18 cellular contexts compared by ENCODE assay signal in the genomic region with DNA sequence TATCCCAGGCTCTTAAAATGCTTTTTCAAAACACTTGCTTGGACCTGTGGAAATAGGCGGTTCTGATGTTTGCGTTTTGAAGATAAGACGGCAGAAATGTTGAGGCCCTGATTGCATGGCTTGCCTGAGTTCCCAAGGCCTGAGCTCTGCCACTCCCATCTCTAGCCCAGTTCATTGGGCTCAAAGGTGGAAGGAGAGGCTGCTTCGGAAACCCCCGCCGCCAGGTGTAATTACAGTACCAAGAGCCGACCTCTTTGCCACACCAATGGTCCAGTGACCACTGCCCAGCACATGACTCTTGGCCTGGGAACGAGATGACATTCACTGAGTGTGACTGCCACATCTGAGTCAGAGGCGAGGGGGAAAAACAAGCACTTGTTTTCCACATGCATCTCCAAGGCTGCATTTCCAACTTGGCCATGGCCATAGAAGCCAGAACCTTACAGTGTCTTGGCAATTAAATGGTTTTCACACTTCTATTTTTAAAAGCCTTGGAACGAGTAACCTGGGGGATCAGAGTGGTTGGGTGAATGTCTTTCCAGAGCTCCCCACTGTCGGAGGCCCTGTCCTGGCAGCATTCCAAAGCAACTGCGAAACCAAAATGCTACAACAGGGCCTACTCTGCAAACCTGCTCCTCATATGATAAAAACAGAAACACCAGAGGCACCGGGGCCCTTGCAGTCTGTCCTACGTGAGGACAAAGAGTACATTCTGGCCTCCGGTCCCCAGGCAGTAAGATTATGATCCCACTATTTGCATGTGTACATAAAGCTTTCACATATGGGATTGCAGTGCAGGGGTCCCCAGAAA.
DNase-seq lines count a peak whose midpoint lies in the region; ATAC-seq and TF ChIP-seq lines count a peak whose summit lies in the region.
"Had no signal": no experiment of that assay in that cellular context is flagged by ENCODE, and none has a peak within 500 bp of the region (broad histone marks: within the 10 kb centered on the region; RNA-seq: fewer than 3 reads in every experiment).

No MANE protein-coding gene starts in this region.

- no peak overlapping the region for H2AFZ ChIP-seq in trophoblast cell (ENCODE audit: insufficient read depth, low read length, poor library complexity)

- TF ChIP-seq CTCF in RWPE2 (IDR thresholded peaks at IDR 0.05; ENCODE audit: poor library complexity, severe bottlenecking) (no peak), psoas muscle (IDR thresholded peaks at IDR 0.05) (no peak)

- H3K27ac ChIP-seq in RWPE2 (ENCODE audit: poor library complexity, severe bottlenecking), result no peak overlapping the region
- no peak overlapping the region for H3K27ac ChIP-seq in psoas muscle
- no peak overlapping the region for H3K27ac ChIP-seq in trophoblast cell (ENCODE audit: low read depth, low read length)
- H3K27ac ChIP-seq: dorsolateral prefrontal cortex, esophagus muscularis mucosa, uterus had no signal

- H3K4me1 ChIP-seq in RWPE2 (ENCODE audit: insufficient read depth, poor library complexity, severe bottlenecking), result no peaks in the 10 kb centered on the region
- H3K4me1 ChIP-seq in psoas muscle, result peaks cover 3% of the 10 kb centered on the region
- H3K4me1 ChIP-seq in trophoblast cell (ENCODE audit: control insufficient read depth in 1 of 2, insufficient read depth in 2 of 2, low read length in 2 of 2), result no peaks in the 10 kb centered on the region
- H3K4me1 ChIP-seq: uterus had no signal

- H4K91ac ChIP-seq in trophoblast cell (ENCODE audit: low read depth, low read length), result no peak overlapping the region

- no peak overlapping the region for H4K8ac ChIP-seq in trophoblast cell (ENCODE audit: low read depth, low read length)

- H3K9ac ChIP-seq in trophoblast cell (ENCODE audit: low read length), result no peak overlapping the region
- H3K9ac ChIP-seq: SK-N-SH had no signal

- no peaks in the 10 kb centered on the region for H3K9me3 ChIP-seq in RWPE2 (ENCODE audit: severe bottlenecking)
- no peaks in the 10 kb centered on the region for H3K9me3 ChIP-seq in psoas muscle
- H3K9me3 ChIP-seq in trophoblast cell (ENCODE audit: insufficient read depth, low read depth, low read length), result no peaks in the 10 kb centered on the region
- H3K9me3 ChIP-seq: esophagus muscularis mucosa, SK-N-SH, uterus had no signal

- H2BK12ac ChIP-seq in trophoblast cell (ENCODE audit: low read length), result no peak overlapping the region

- H2AK5ac ChIP-seq in trophoblast cell (ENCODE audit: low read length), result no peak overlapping the region

- H3K79me1 ChIP-seq in trophoblast cell (ENCODE audit: low read length), result no peaks in the 10 kb centered on the region

- ATAC-seq in RWPE2 (ENCODE audit: low read depth) (no peak), left ventricle myocardium superior (peak; percentile 67), psoas muscle (peak in 3 of 4 donors; percentile 67 to 83 (median 83)), esophagus mucosa (no peak), HG03196 (IDR thresholded peaks at IDR 0.05; ENCODE audit: unreplicated experiment) (no peak)
- ATAC-seq: CD8-positive, alpha-beta T cell had no signal

- 42 to 48% (median 46%) methylated on average over 15 of the region's 15 CpGs for WGBS in psoas muscle, 3 donors
- no CpG with 5 or more reads among the region's 15 CpGs for WGBS in trophoblast cell (ENCODE audit: extremely low coverage, insufficient coverage, insufficient read length)

- H3K4me3 ChIP-seq in RWPE2 (ENCODE audit: severe bottlenecking) (no peak overlapping the region), psoas muscle (no peak overlapping the region), trophoblast cell (ENCODE audit: low read depth, low read length) (no peak overlapping the region)
- H3K4me3 ChIP-seq: dorsolateral prefrontal cortex, esophagus muscularis mucosa, uterus had no signal

- H3K4ac ChIP-seq in trophoblast cell (ENCODE audit: low read depth, low read length), result no peak overlapping the region

- DNase-seq in EH (ENCODE audit: low read depth), result peak; percentile 18
- peak; percentile 32 for DNase-seq in RWPE2 (ENCODE audit: low spot score)
- DNase-seq in left ventricle myocardium superior, result no peak
- no peak for DNase-seq in psoas muscle
- DNase-seq in hippocampal formation (lab: John Stamatoyannopoulos, UW), result no peak
- no peak for DNase-seq in trophoblast cell
- DNase-seq: activated CD4-positive, alpha-beta T cell treated with anti-CD3 and anti-CD28 coated beads, Interleukin-2, amount 10 ng/mL, durations not matched to agents 24 days and 14 days; CD8-positive, alpha-beta T cell; kidney; NCI-H1694 treated with DMSO at 0.1 percent for 48 hours; NCI-H510A; OCI-M1; SK-N-SH; uterus had no signal

- H3K23ac ChIP-seq in trophoblast cell (ENCODE audit: low read length), result no peak overlapping the region

- H2BK5ac ChIP-seq in trophoblast cell (ENCODE audit: low read depth, low read length, poor library complexity), result no peak overlapping the region

- no peaks in the 10 kb centered on the region for H3K27me3 ChIP-seq in RWPE2 (ENCODE audit: insufficient read depth, poor library complexity, severe bottlenecking)
- H3K27me3 ChIP-seq in psoas muscle (ENCODE audit: insufficient read depth in 3 of 3, low read length in 2 of 3), result no peaks in the 10 kb centered on the region
- no peaks in the 10 kb centered on the region for H3K27me3 ChIP-seq in trophoblast cell (ENCODE audit: insufficient read depth, low read length)
- H3K27me3 ChIP-seq: dorsolateral prefrontal cortex, esophagus muscularis mucosa, uterus had no signal

- no peak overlapping the region for H3K14ac ChIP-seq in trophoblast cell (ENCODE audit: low read length)

- no peak overlapping the region for H2BK120ac ChIP-seq in trophoblast cell (ENCODE audit: insufficient read depth, low read length, poor library complexity)

- H3K79me2 ChIP-seq in trophoblast cell (ENCODE audit: control insufficient read depth, insufficient read depth, low read length, poor library complexity), result no peaks in the 10 kb centered on the region

- intact Hi-C loops in left ventricle myocardium superior (cut with micrococcal nuclease) (no loop called here), psoas muscle (cut with DNase I) (no loop called here)

- H3K4me2 ChIP-seq in trophoblast cell (ENCODE audit: low read length), result no peak overlapping the region
- H3K4me2 ChIP-seq: SK-N-SH had no signal

- no peak overlapping the region for H3K18ac ChIP-seq in trophoblast cell (ENCODE audit: low read length)

- H3K36me3 ChIP-seq in RWPE2 (ENCODE audit: low read depth) (no peaks in the 10 kb centered on the region), psoas muscle (ENCODE audit: insufficient read depth in 1 of 2, low read depth in 1 of 2) (no peaks in the 10 kb centered on the region), trophoblast cell (ENCODE audit: control insufficient read depth in 1 of 2, insufficient read depth in 2 of 2, low read length in 2 of 2) (no peaks in the 10 kb centered on the region)
- H3K36me3 ChIP-seq: esophagus muscularis mucosa, uterus had no signal

- H4K12ac ChIP-seq in trophoblast cell (ENCODE audit: low read depth, low read length), result no peak overlapping the region

Comparison
In these comparisons a context has a peak if more than half of its experiments do, and no peak if none do; other contexts are left out.
1. DNase-seq: peak in EH (single experiment) and RWPE2 (single experiment); none in left ventricle myocardium superior (single experiment), psoas muscle (0 of 2), hippocampal formation (0 of 2) and trophoblast cell (0 of 2).
2. ATAC-seq: peak in left ventricle myocardium superior (single experiment) and psoas muscle (3 of 4); none in RWPE2 (single experiment), esophagus mucosa (single experiment) and HG03196 (single experiment).